ENCODE assay signal across 33 cellular contexts in genomic region chr12:50955697-50956096, GRCh38. TPM values are rescaled to one million over a fixed set of nuclear protein-coding genes. Genes with fewer than 3 reads are reported as not detected.
"Had no signal": no experiment of that assay in that cellular context is flagged by ENCODE, and none has a peak within 500 bp of the region (broad histone marks: within the 10 kb centered on the region; RNA-seq: fewer than 3 reads in every experiment).

No MANE protein-coding gene starts in this region.

- DNase-seq: stimulated activated CD4-positive, alpha-beta T cell treated with anti-CD3 and anti-CD28 coated beads, Interleukin-2, amount 100 ng/mL, for 48 hours; stimulated activated CD4-positive, alpha-beta T cell treated with anti-CD3 and anti-CD28 coated beads, Interleukin-4, amount 100 ng/mL, for 1 hour; stimulated activated CD4-positive, alpha-beta T cell treated with anti-CD3 and anti-CD28 coated beads, Interleukin-4, amount 100 ng/mL, for 24 hours; stimulated activated CD4-positive, alpha-beta T cell treated with anti-CD3 and anti-CD28 coated beads, Interleukin-4, amount 100 ng/mL, for 4 hours; stimulated activated CD8-positive, alpha-beta memory T cell treated with anti-CD3 and anti-CD28 coated beads, Interleukin-4, amount 100 ng/mL, for 48 hours; stimulated activated naive B cell treated with anti-CD40 and anti-IgM and Interleukin-4, amounts not matched to agents 10 μg/mL and 1 μg/mL and 100 μg/mL, for 72 hours; stimulated activated naive CD4-positive, alpha-beta T cell; stimulated activated naive CD4-positive, alpha-beta T cell treated with Interleukin-2 at 50 U/mL for 16 hours; stimulated activated naive CD8-positive, alpha-beta T cell treated with anti-CD3 and anti-CD28 coated beads, Interleukin-15, amount 100 ng/mL, for 72 hours; stimulated activated naive CD8-positive, alpha-beta T cell treated with anti-CD3 and anti-CD28 coated beads, Interleukin-15, Interleukin-2, amounts not matched to agents 100 U/mL and 50 U/mL, for 24 hours; stomach; substantia nigra; testis; thyroid gland; tibial artery; transverse colon; trophoblast cell; upper lobe of left lung; upper lobe of right lung; uterus had no signal

- ATAC-seq: stimulated activated effector memory CD8-positive, alpha-beta T cell treated with anti-CD3 and anti-CD28 coated beads, Interleukin-12 subunit alpha, Interleukin-12 subunit beta, amount 100 ng/mL, for 72 hours; stimulated activated memory B cell treated with anti-CD40 and anti-IgM and Interleukin-4, amounts not matched to agents 10 μg/mL and 1 μg/mL and 100 μg/mL, for 72 hours; stimulated activated naive B cell treated with anti-CD40 and anti-IgM and Interleukin-4, amounts not matched to agents 10 μg/mL and 1 μg/mL and 100 μg/mL, for 72 hours; stimulated activated naive CD8-positive, alpha-beta T cell treated with anti-CD3 and anti-CD28 coated beads, Interleukin-15, amount 100 ng/mL, for 72 hours; stimulated activated naive CD8-positive, alpha-beta T cell treated with anti-CD3 and anti-CD28 coated beads, Interleukin-15, Interleukin-2, amounts not matched to agents 100 U/mL and 50 U/mL, for 24 hours; upper lobe of right lung had no signal

- H3K9me3 ChIP-seq: stomach, suprapubic skin, testis, thoracic aorta, thyroid gland, tibial artery, tibial nerve, transverse colon, upper lobe of left lung, upper lobe of right lung, uterus, vagina had no signal

- H3K4me3 ChIP-seq: stomach, suprapubic skin, testis, thoracic aorta, thyroid gland, tibial artery, tibial nerve, transverse colon, upper lobe of left lung, upper lobe of right lung, uterus, vagina had no signal

- H3K4me1 ChIP-seq: suprapubic skin, testis, tibial artery, tibial nerve, transverse colon, upper lobe of left lung, upper lobe of right lung, uterus, vagina had no signal

- H3K27me3 ChIP-seq: stomach, suprapubic skin, testis, thyroid gland, tibial artery, tibial nerve, transverse colon, upper lobe of left lung, upper lobe of right lung, uterus, vagina had no signal

- H3K27ac ChIP-seq: stomach, suprapubic skin, testis, thoracic aorta, tibial artery, tibial nerve, transverse colon, upper lobe of left lung, upper lobe of right lung, uterus, vagina had no signal

- H3K4me3 Mint-ChIP-seq: stimulated activated effector memory CD8-positive, alpha-beta T cell treated with anti-CD3 and anti-CD28 coated beads, Interleukin-12 subunit alpha, Interleukin-12 subunit beta, amount 100 ng/mL, for 72 hours; stimulated activated memory B cell treated with anti-CD40 and anti-IgM and Interleukin-4, amounts not matched to agents 10 μg/mL and 1 μg/mL and 100 μg/mL, for 72 hours; stimulated activated naive B cell treated with anti-CD40 and anti-IgM and Interleukin-4, amounts not matched to agents 10 μg/mL and 1 μg/mL and 100 μg/mL, for 72 hours; stimulated activated naive CD8-positive, alpha-beta T cell treated with anti-CD3 and anti-CD28 coated beads, Interleukin-15, amount 100 ng/mL, for 72 hours; stimulated activated naive CD8-positive, alpha-beta T cell treated with anti-CD3 and anti-CD28 coated beads, Interleukin-15, Interleukin-2, amounts not matched to agents 100 ng/mL and 50 ng/mL, for 24 hours; type B pancreatic cell had no signal

- H3K27ac Mint-ChIP-seq: stimulated activated effector memory CD8-positive, alpha-beta T cell treated with anti-CD3 and anti-CD28 coated beads, Interleukin-12 subunit alpha, Interleukin-12 subunit beta, amount 100 ng/mL, for 72 hours; stimulated activated memory B cell treated with anti-CD40 and anti-IgM and Interleukin-4, amounts not matched to agents 10 μg/mL and 1 μg/mL and 100 μg/mL, for 72 hours; stimulated activated naive B cell treated with anti-CD40 and anti-IgM and Interleukin-4, amounts not matched to agents 10 μg/mL and 1 μg/mL and 100 μg/mL, for 72 hours; stimulated activated naive CD8-positive, alpha-beta T cell treated with anti-CD3 and anti-CD28 coated beads, Interleukin-15, amount 100 ng/mL, for 72 hours; stimulated activated naive CD8-positive, alpha-beta T cell treated with anti-CD3 and anti-CD28 coated beads, Interleukin-15, Interleukin-2, amounts not matched to agents 100 ng/mL and 50 ng/mL, for 24 hours; type B pancreatic cell had no signal

- H3K27me3 Mint-ChIP-seq: stimulated activated memory B cell treated with anti-CD40 and anti-IgM and Interleukin-4, amounts not matched to agents 10 μg/mL and 1 μg/mL and 100 μg/mL, for 72 hours; stimulated activated naive B cell treated with anti-CD40 and anti-IgM and Interleukin-4, amounts not matched to agents 10 μg/mL and 1 μg/mL and 100 μg/mL, for 72 hours; stimulated activated naive CD8-positive, alpha-beta T cell treated with anti-CD3 and anti-CD28 coated beads, Interleukin-15, amount 100 ng/mL, for 72 hours; stimulated activated naive CD8-positive, alpha-beta T cell treated with anti-CD3 and anti-CD28 coated beads, Interleukin-15, Interleukin-2, amounts not matched to agents 100 ng/mL and 50 ng/mL, for 24 hours; type B pancreatic cell had no signal

- H3K4me1 Mint-ChIP-seq: stimulated activated effector memory CD8-positive, alpha-beta T cell treated with anti-CD3 and anti-CD28 coated beads, Interleukin-12 subunit alpha, Interleukin-12 subunit beta, amount 100 ng/mL, for 72 hours had no signal

- H3K36me3 ChIP-seq: suprapubic skin, thoracic aorta, thyroid gland, transverse colon, upper lobe of left lung, upper lobe of right lung, uterus, vagina had no signal

- H3K9me3 Mint-ChIP-seq: stimulated activated effector memory CD8-positive, alpha-beta T cell treated with anti-CD3 and anti-CD28 coated beads, Interleukin-12 subunit alpha, Interleukin-12 subunit beta, amount 100 ng/mL, for 72 hours; stimulated activated memory B cell treated with anti-CD40 and anti-IgM and Interleukin-4, amounts not matched to agents 10 μg/mL and 1 μg/mL and 100 μg/mL, for 72 hours; stimulated activated naive B cell treated with anti-CD40 and anti-IgM and Interleukin-4, amounts not matched to agents 10 μg/mL and 1 μg/mL and 100 μg/mL, for 72 hours; stimulated activated naive CD8-positive, alpha-beta T cell treated with anti-CD3 and anti-CD28 coated beads, Interleukin-15, amount 100 ng/mL, for 72 hours; stimulated activated naive CD8-positive, alpha-beta T cell treated with anti-CD3 and anti-CD28 coated beads, Interleukin-15, Interleukin-2, amounts not matched to agents 100 ng/mL and 50 ng/mL, for 24 hours; type B pancreatic cell had no signal

- H3K36me3 Mint-ChIP-seq: stimulated activated memory B cell treated with anti-CD40 and anti-IgM and Interleukin-4, amounts not matched to agents 10 μg/mL and 1 μg/mL and 100 μg/mL, for 72 hours; type B pancreatic cell had no signal

RNA-seq across cellular contexts. Expression of gene HIGD1C, which starts 3.4 kb away (rescaled TPM):
- total RNA-seq: stomach, subcutaneous adipose tissue, suprapubic skin, temporal lobe, testis, thoracic aorta, thyroid gland, tibial nerve, transverse colon, upper lobe of left lung, upper lobe of right lung, ureter, urinary bladder, uterus, vagina had no signal
- polyA plus RNA-seq: stomach, thymus, urinary bladder had no signal
